19 cellular contexts compared by ENCODE assay signal in genomic region chr1:111097356-111098099, GRCh38.
"Had no signal": no experiment of that assay in that cellular context is flagged by ENCODE, and none has a peak within 500 bp of the region (broad histone marks: within the 10 kb centered on the region; RNA-seq: fewer than 3 reads in every experiment).

No MANE protein-coding gene starts in this region.

- DNase-seq: KBM-7, MV-4-11, NCI-H1048, NCI-H1105, NCI-H1417, NCI-H1436 treated with DMSO at 0.1 percent for 48 hours, NCI-H1694, NCI-H187 treated with DMSO at 0.1 percent for 48 hours, NCI-H2081, NCI-H2107, NCI-H2227 treated with DMSO at 0.1 percent for 48 hours, NCI-H524, NCI-H526 treated with DMSO at 0.1 percent for 48 hours, NCI-H774, PC-3, SHP77, SK-N-SH, SW 1271 had no signal

- ATAC-seq: Panc1, PC-3 had no signal

- H3K9ac ChIP-seq: SK-N-SH had no signal
